Comparison of ENCODE assay signal across 29 cellular contexts in genomic region chr5:124481419-124481818, GRCh38.
"Had no signal": no experiment of that assay in that cellular context is flagged by ENCODE, and none has a peak within 500 bp of the region (broad histone marks: within the 10 kb centered on the region; RNA-seq: fewer than 3 reads in every experiment).

No MANE protein-coding gene starts in this region.

- H3K79me2 ChIP-seq: hepatocyte had no signal

- FAIRE-seq: endometrium, endothelial cell of umbilical vein had no signal

- H3K4me1 Mint-ChIP-seq: activated naive CD4-positive, alpha-beta T cell treated with anti-CD3 and anti-CD28 coated beads, Interleukin-2, amount 10 ng/mL, durations not matched to agents 7 days and 5 days; activated naive CD8-positive, alpha-beta T cell treated with anti-CD3 and anti-CD28 coated beads, Interleukin-2, amount 10 ng/mL, durations not matched to agents 7 days and 5 days had no signal

- H3K4me2 ChIP-seq: hepatocyte had no signal

- H3K36me3 Mint-ChIP-seq: activated CD4-positive, alpha-beta memory T cell treated with anti-CD3 and anti-CD28 coated beads for 36 hours; activated naive CD4-positive, alpha-beta T cell treated with anti-CD3 and anti-CD28 coated beads, Interleukin-2, amount 10 ng/mL, durations not matched to agents 7 days and 5 days; activated naive CD4-positive, alpha-beta T cell treated with anti-CD3 and anti-CD28 coated beads, Interleukin-2, amount 50 U/mL, for 72 hours; activated naive CD8-positive, alpha-beta T cell treated with anti-CD3 and anti-CD28 coated beads, Interleukin-2, amount 10 ng/mL, durations not matched to agents 7 days and 5 days had no signal

- H3K4me3 Mint-ChIP-seq: activated B cell treated with CpG ODN at 0.5 μM for 24 hours; activated CD4-positive, alpha-beta memory T cell treated with anti-CD3 and anti-CD28 coated beads for 36 hours; activated naive CD4-positive, alpha-beta T cell treated with anti-CD3 and anti-CD28 coated beads, Interleukin-2, amount 10 ng/mL, durations not matched to agents 7 days and 5 days; activated naive CD8-positive, alpha-beta T cell treated with anti-CD3 and anti-CD28 coated beads, Interleukin-2, amount 10 ng/mL, durations not matched to agents 7 days and 5 days; activated T-cell treated with anti-CD3 and anti-CD28 coated beads, Interleukin-2, amount 50 U/mL, for 24 hours; activated T-cell treated with anti-CD3 and anti-CD28 coated beads, Interleukin-2, amount 50 U/mL, for 72 hours; T-helper 1 cell treated with Interleukin-12 subunit alpha and Interleukin-12 subunit beta and Interleukin-4 antibody, amounts not matched to agents 30 μg/mL and 1 μg/mL, for 36 hours had no signal

- H3K27ac Mint-ChIP-seq: activated B cell treated with CpG ODN at 0.5 μM for 24 hours; activated CD4-positive, alpha-beta memory T cell treated with anti-CD3 and anti-CD28 coated beads for 36 hours; activated naive CD4-positive, alpha-beta T cell treated with anti-CD3 and anti-CD28 coated beads, Interleukin-2, amount 10 ng/mL, durations not matched to agents 7 days and 5 days; activated naive CD4-positive, alpha-beta T cell treated with anti-CD3 and anti-CD28 coated beads, Interleukin-2, amount 50 U/mL, for 72 hours; activated naive CD8-positive, alpha-beta T cell treated with anti-CD3 and anti-CD28 coated beads, Interleukin-2, amount 10 ng/mL, durations not matched to agents 7 days and 5 days; activated T-cell treated with anti-CD3 and anti-CD28 coated beads, Interleukin-2, amount 50 U/mL, for 24 hours; activated T-cell treated with anti-CD3 and anti-CD28 coated beads, Interleukin-2, amount 50 U/mL, for 72 hours; T-helper 1 cell treated with Interleukin-12 subunit alpha and Interleukin-12 subunit beta and Interleukin-4 antibody, amounts not matched to agents 30 μg/mL and 1 μg/mL, for 36 hours had no signal

- H3K4me3 ChIP-seq: ascending aorta, cardiac muscle cell, colonic mucosa, esophagus squamous epithelium, gastroesophageal sphincter, heart right ventricle, hepatocyte had no signal

- DNase-seq: activated B cell treated with CpG ODN at 0.5 μM for 24 hours; activated CD4-positive, alpha-beta memory T cell treated with anti-CD3 and anti-CD28 coated beads for 36 hours; activated CD4-positive, alpha-beta T cell treated with anti-CD3 and anti-CD28 coated beads for 48 hours; activated CD8-positive, alpha-beta memory T cell treated with anti-CD3 and anti-CD28 coated beads, Interleukin-2, amount 50 U/mL, for 48 hours; activated gamma-delta T cell; activated naive CD4-positive, alpha-beta T cell; activated naive CD4-positive, alpha-beta T cell treated with anti-CD3 and anti-CD28 coated beads, Interleukin-2, amount 10 ng/mL, durations not matched to agents 7 days and 5 days; activated naive CD8-positive, alpha-beta T cell treated with anti-CD3 and anti-CD28 coated beads, Interleukin-2, amount 10 ng/mL, durations not matched to agents 7 days and 5 days; activated T-cell treated with anti-CD3 and anti-CD28 coated beads for 4 hours; activated T-cell treated with anti-CD3 and anti-CD28 coated beads, Interleukin-2, amount 50 U/mL, for 24 hours; activated T-cell treated with anti-CD3 and anti-CD28 coated beads, Interleukin-2, amount 50 U/mL, for 72 hours; central memory CD4-positive, alpha-beta T cell; cerebellar nuclear complex; colonic mucosa; effector CD8-positive, alpha-beta T cell; esophagus squamous epithelium; foreskin melanocyte; heart right ventricle; T1000; WERI-Rb-1 had no signal

- H2AFZ ChIP-seq: hepatocyte had no signal

- H3K36me3 ChIP-seq: ascending aorta, cardiac muscle cell, colonic mucosa, esophagus squamous epithelium, gastroesophageal sphincter, heart right ventricle, WERI-Rb-1 had no signal

- H3K9me3 Mint-ChIP-seq: activated naive CD4-positive, alpha-beta T cell treated with anti-CD3 and anti-CD28 coated beads, Interleukin-2, amount 10 ng/mL, durations not matched to agents 7 days and 5 days; activated T-cell treated with anti-CD3 and anti-CD28 coated beads, Interleukin-2, amount 50 U/mL, for 24 hours; T-helper 1 cell treated with Interleukin-12 subunit alpha and Interleukin-12 subunit beta and Interleukin-4 antibody, amounts not matched to agents 30 μg/mL and 1 μg/mL, for 36 hours had no signal

- H3K27me3 Mint-ChIP-seq: activated B cell treated with CpG ODN at 0.5 μM for 24 hours; activated CD4-positive, alpha-beta memory T cell treated with anti-CD3 and anti-CD28 coated beads for 36 hours; activated naive CD4-positive, alpha-beta T cell treated with anti-CD3 and anti-CD28 coated beads, Interleukin-2, amount 10 ng/mL, durations not matched to agents 7 days and 5 days; activated naive CD8-positive, alpha-beta T cell treated with anti-CD3 and anti-CD28 coated beads, Interleukin-2, amount 10 ng/mL, durations not matched to agents 7 days and 5 days; activated T-cell treated with anti-CD3 and anti-CD28 coated beads, Interleukin-2, amount 50 U/mL, for 24 hours had no signal

- H3K9me3 ChIP-seq: ascending aorta, colonic mucosa, esophagus squamous epithelium, gastroesophageal sphincter had no signal

- H3K27me3 ChIP-seq: ascending aorta, cardiac muscle cell, colonic mucosa, esophagus squamous epithelium, gastroesophageal sphincter, heart right ventricle, hepatocyte had no signal

- H3K27ac ChIP-seq: ascending aorta, colonic mucosa, epithelial cell of prostate, esophagus squamous epithelium, gastroesophageal sphincter, hepatocyte, WERI-Rb-1 had no signal

- H3K4me1 ChIP-seq: ascending aorta, colonic mucosa, esophagus squamous epithelium had no signal
